In the genomic region with DNA sequence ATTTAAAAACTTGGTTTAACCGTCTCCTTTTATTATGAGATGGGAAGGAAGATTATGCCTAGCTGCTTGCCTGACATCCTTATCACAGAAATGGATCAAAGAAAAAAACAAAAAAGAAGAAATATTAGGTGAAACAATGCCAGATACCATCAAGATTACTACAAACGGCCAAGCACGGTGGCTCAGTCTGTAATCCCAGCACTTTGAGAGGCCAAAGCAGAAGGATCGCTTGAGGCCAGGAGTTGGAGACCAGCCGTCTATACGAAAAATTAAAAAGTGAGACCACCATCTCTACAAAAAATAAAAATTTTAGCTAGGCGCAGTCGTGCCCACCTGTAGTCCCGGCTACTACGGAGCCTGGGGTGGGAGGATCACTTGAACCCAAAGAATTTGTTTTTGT, we compare ENCODE assay signal across 9 cellular contexts. TPM values are rescaled to one million over a fixed set of nuclear protein-coding genes. Genes with fewer than 3 reads are reported as not detected.
DNase-seq lines count a peak whose midpoint lies in the region; ATAC-seq and TF ChIP-seq lines count a peak whose summit lies in the region.
"Had no signal": no experiment of that assay in that cellular context is flagged by ENCODE, and none has a peak within 500 bp of the region (broad histone marks: within the 10 kb centered on the region; RNA-seq: fewer than 3 reads in every experiment).

No MANE protein-coding gene starts in this region.

- peak overlapping the region; percentile 64 to 96 (median 87) for H3K27ac Mint-ChIP-seq in CD4-positive, alpha-beta memory T cell

- POLR2A ChIA-PET in CD4-positive, alpha-beta memory T cell (lab: Charles Lee; ENCODE audit: partially characterized antibody): interaction anchor here (0.8 to 3.3 kb wide), 2 partner anchors 49 to 53 kb away, joined by 3 to 26 read pairs; partner anchors contain the start of gene OCIAD1

- no peaks in the 10 kb centered on the region for H3K27me3 ChIP-seq in CD4-positive, alpha-beta memory T cell (ENCODE audit: insufficient read depth, low read length)
- H3K27me3 ChIP-seq in MM.1S (replicated peaks; ENCODE audit: insufficient read depth, low read length) (no peaks in the 10 kb centered on the region), ectodermal cell (ENCODE audit: control insufficient read depth, insufficient read depth, low read length, poor library complexity, severe bottlenecking) (no peaks in the 10 kb centered on the region), osteoblast (ENCODE audit: insufficient read depth, low read length) (no peaks in the 10 kb centered on the region)

- ATAC-seq in GM18873 (IDR thresholded peaks at IDR 0.05; ENCODE audit: low FRiP score, unreplicated experiment) (no peak), GM21528 (IDR thresholded peaks at IDR 0.05; ENCODE audit: low FRiP score, unreplicated experiment) (no peak)

- CTCF ChIA-PET in CD4-positive, alpha-beta memory T cell (lab: Charles Lee; ENCODE audit: partially characterized antibody): no interaction called here

- no peaks in the 10 kb centered on the region for H3K9me3 ChIP-seq in CD4-positive, alpha-beta memory T cell (ENCODE audit: control insufficient read depth in 1 of 2, low read length in 2 of 2)
- H3K9me3 ChIP-seq in MM.1S (replicated peaks; ENCODE audit: insufficient read depth, low read length) (no peaks in the 10 kb centered on the region), ectodermal cell (ENCODE audit: control insufficient read depth, low read length) (no peaks in the 10 kb centered on the region), osteoblast (ENCODE audit: low read depth, low read length) (no peaks in the 10 kb centered on the region)

- no peaks in the 10 kb centered on the region for H3K36me3 ChIP-seq in CD4-positive, alpha-beta memory T cell (ENCODE audit: insufficient read depth, low read length)
- H3K36me3 ChIP-seq in MM.1S (replicated peaks; ENCODE audit: insufficient read depth, low read length) (no peaks in the 10 kb centered on the region), ectodermal cell (ENCODE audit: control insufficient read depth, insufficient read depth, low read length) (no peaks in the 10 kb centered on the region), osteoblast (ENCODE audit: insufficient read depth, low read length) (no peaks in the 10 kb centered on the region)

- H4K20me1 ChIP-seq in MM.1S (ENCODE audit: insufficient read depth, low read length) (peaks cover 7% of the 10 kb centered on the region; the same call in 1 of the 2 replicates), osteoblast (ENCODE audit: insufficient read depth, low read length) (peaks cover 19% of the 10 kb centered on the region)

- H3K36me3 Mint-ChIP-seq in CD4-positive, alpha-beta memory T cell: peaks cover 0 to 18% of the 10 kb centered on the region in 2 donors

- H3K9ac ChIP-seq in MM.1S (ENCODE audit: low read length): peak overlapping the region; percentile 79; the same call in 1 of the 2 replicates

- peaks cover 0 to 3% (median 0%) of the 10 kb centered on the region in 8 donors for H3K9me3 Mint-ChIP-seq in CD4-positive, alpha-beta memory T cell

- TF ChIP-seq CTCF in MM.1S (IDR thresholded peaks at IDR 0.05; ENCODE audit: low read length) (no peak), osteoblast (IDR thresholded peaks at IDR 0.05; ENCODE audit: extremely low read depth, low read depth, low read length) (no peak)

- no peak for DNase-seq in CD4-positive, alpha-beta memory T cell
- no peak for DNase-seq in MM.1S
- no peak for DNase-seq in osteoblast (ENCODE audit: insufficient read length, low spot score, missing footprints)
- DNase-seq in NCI-H128 (lab: John Stamatoyannopoulos, UW; ENCODE audit: unreplicated experiment): no peak
- DNase-seq in EL: no peak
- DNase-seq: activated CD4-positive, alpha-beta T cell treated with anti-CD3 and anti-CD28 coated beads for 4 hours had no signal

- H3K9me2 ChIP-seq in MM.1S (replicated peaks; ENCODE audit: insufficient read depth, low read length): no peaks in the 10 kb centered on the region

- no peak overlapping the region for H2AFZ ChIP-seq in MM.1S (ENCODE audit: low read length)
- H2AFZ ChIP-seq in osteoblast (ENCODE audit: low read length): no peak overlapping the region

- 76 to 77% methylated on average over 6 to 10 of the region's 10 CpGs for WGBS in ectodermal cell, 2 experiments

- H3K4me2 ChIP-seq in MM.1S (ENCODE audit: low read depth, low read length) (peak overlapping the region; percentile 82), osteoblast (ENCODE audit: insufficient read depth, low read length) (peak overlapping the region; percentile 92)

- peak overlapping the region; percentile 75 to 97 (median 92) for H3K4me3 Mint-ChIP-seq in CD4-positive, alpha-beta memory T cell

- H3K27ac ChIP-seq in CD4-positive, alpha-beta memory T cell (ENCODE audit: low read depth, low read length): peak overlapping the region; percentile 78
- H3K27ac ChIP-seq in MM.1S (ENCODE audit: low read length) (no peak overlapping the region), ectodermal cell (ENCODE audit: insufficient read depth, low read depth, low read length, poor library complexity, severe bottlenecking) (no peak overlapping the region), osteoblast (ENCODE audit: low read depth, low read length) (no peak overlapping the region)

- peaks cover 24% of the 10 kb centered on the region for H3F3A ChIP-seq in MM.1S (ENCODE audit: insufficient read depth, low read length)

- H3K79me2 ChIP-seq in MM.1S (ENCODE audit: low read length) (peaks cover 65% of the 10 kb centered on the region), osteoblast (ENCODE audit: insufficient read depth, low read length) (peaks cover 61% of the 10 kb centered on the region)

- peaks cover 40 to 76% (median 57%) of the 10 kb centered on the region in 4 donors for H3K4me1 Mint-ChIP-seq in CD4-positive, alpha-beta memory T cell

- H3K4me3 ChIP-seq in CD4-positive, alpha-beta memory T cell (ENCODE audit: low read length in 2 of 2): no peak overlapping the region
- peak overlapping the region; percentile 89; the same call in 1 of the 2 replicates for H3K4me3 ChIP-seq in MM.1S (ENCODE audit: low read length)
- peak overlapping the region; percentile 97 for H3K4me3 ChIP-seq in ectodermal cell (ENCODE audit: insufficient read depth, low read depth, low read length)
- peak overlapping the region; percentile 86 for H3K4me3 ChIP-seq in osteoblast (ENCODE audit: insufficient read depth, low read length)

- H3K27me3 Mint-ChIP-seq in CD4-positive, alpha-beta memory T cell: no peaks in the 10 kb centered on the region

- intact Hi-C loops in CD4-positive, alpha-beta memory T cell (cut with micrococcal nuclease): loop anchor here (1.0 to 5.0 kb wide), 3 partner anchors 8 to 79 kb away; no protein-coding TSS in a partner anchor

- peaks cover 69% of the 10 kb centered on the region for H3K4me1 ChIP-seq in CD4-positive, alpha-beta memory T cell (ENCODE audit: insufficient read depth, low read length)
- H3K4me1 ChIP-seq in MM.1S (ENCODE audit: low read length) (peaks cover 10% of the 10 kb centered on the region; the same call in 1 of the 2 replicates), ectodermal cell (ENCODE audit: control insufficient read depth, insufficient read depth, low read length) (peaks cover 13% of the 10 kb centered on the region), osteoblast (ENCODE audit: insufficient read depth, low read length) (peaks cover 12% of the 10 kb centered on the region)

RNA-seq across cellular contexts. Expression of gene FRYL, which starts 2.3 kb away (rescaled TPM):
- 100 to 1,000 TPM; 124 to 134 TPM for total RNA-seq in CD4-positive, alpha-beta memory T cell
- 10 to 100 TPM; 17.1 to 43.6 TPM for polyA plus RNA-seq in CD4-positive, alpha-beta memory T cell
- polyA plus RNA-seq in ectodermal cell (2013, experiment 1 of 4): 30.7 TPM
- 39.1 TPM for polyA plus RNA-seq in ectodermal cell (2013, experiment 2 of 4)
- polyA plus RNA-seq in ectodermal cell (2013, experiment 3 of 4): 26.2 TPM
- polyA plus RNA-seq in ectodermal cell (2013, experiment 4 of 4): 31.7 TPM
- total RNA-seq in osteoblast: 39.2 and 42.0 TPM in 2 replicates

RNA-seq across cellular contexts. Expression of gene OCIAD1, which starts 53.1 kb away (rescaled TPM):
- 100 to 1,000 TPM; 110 to 124 TPM for total RNA-seq in CD4-positive, alpha-beta memory T cell
- 100 to 1,000 TPM; 161 to 171 TPM for polyA plus RNA-seq in CD4-positive, alpha-beta memory T cell
- 157 TPM for polyA plus RNA-seq in ectodermal cell (2013, experiment 1 of 4)
- 164 TPM for polyA plus RNA-seq in ectodermal cell (2013, experiment 2 of 4)
- 137 TPM for polyA plus RNA-seq in ectodermal cell (2013, experiment 3 of 4)
- 157 TPM for polyA plus RNA-seq in ectodermal cell (2013, experiment 4 of 4)
- total RNA-seq in osteoblast: 78.2 and 87.5 TPM in 2 replicates

Comparison
In these comparisons a context has a peak if more than half of its experiments do, and no peak if none do; other contexts are left out.
1. H3K4me3 ChIP-seq: peak in MM.1S (single experiment), ectodermal cell (single experiment) and osteoblast (single experiment); none in CD4-positive, alpha-beta memory T cell (0 of 2).